18 cellular contexts compared by ENCODE assay signal in genomic region chr3:53883008-53883407, GRCh38. TPM values are rescaled to one million over a fixed set of nuclear protein-coding genes. Genes with fewer than 3 reads are reported as not detected.
A peak's percentile ranks its signal among the peaks of the same experiment; 100 is the strongest.
DNase-seq lines count a peak whose midpoint lies in the region; ATAC-seq and TF ChIP-seq lines count a peak whose summit lies in the region.
"Had no signal": no experiment of that assay in that cellular context is flagged by ENCODE, and none has a peak within 500 bp of the region (broad histone marks: within the 10 kb centered on the region; RNA-seq: fewer than 3 reads in every experiment).

No MANE protein-coding gene starts in this region.

- H3K4me1 ChIP-seq in CD8-positive, alpha-beta T cell (ENCODE audit: insufficient read depth, low read length) = peaks cover 39% of the 10 kb centered on the region
- peaks cover 10% of the 10 kb centered on the region for H3K4me1 ChIP-seq in HAP-1

- DNase-seq in activated CD4-positive, alpha-beta T cell treated with anti-CD3 and anti-CD28 coated beads for 36 hours = no peak
- DNase-seq in activated CD4-positive, alpha-beta T cell treated with anti-CD3 and anti-CD28 coated beads for 1 hour = no peak
- no peak for DNase-seq in CD8-positive, alpha-beta T cell
- DNase-seq in NCI-H345 treated with DMSO at 0.1 percent for 48 hours (lab: John Stamatoyannopoulos, UW; ENCODE audit: unreplicated experiment) (no peak), HAP-1 (ENCODE audit: low spot score in 2 of 2) (no peak)
- DNase-seq: amniotic stem cell; C1 segment of cervical spinal cord; NCI-H2081 treated with DMSO at 0.1 percent for 48 hours; NCI-H526 treated with DMSO at 0.1 percent for 48 hours; OCI-M1; pancreas; stimulated activated CD4-positive, alpha-beta T cell treated with anti-CD3 and anti-CD28 coated beads, Interleukin-4, amount 100 ng/mL, for 4 hours; upper lobe of left lung had no signal

- peaks cover 25% of the 10 kb centered on the region for H3K36me3 ChIP-seq in CD8-positive, alpha-beta T cell (ENCODE audit: insufficient read depth, low read length)
- H3K36me3 ChIP-seq in HAP-1 (replicated peaks) = peaks cover 41% of the 10 kb centered on the region

- H3K9me3 Mint-ChIP-seq in activated CD4-positive, alpha-beta T cell treated with anti-CD3 and anti-CD28 coated beads for 36 hours (ENCODE audit: low read depth) = no peaks in the 10 kb centered on the region
- H3K9me3 Mint-ChIP-seq in CD8-positive, alpha-beta T cell = no peaks in the 10 kb centered on the region
- H3K9me3 Mint-ChIP-seq in activated T-helper 17 cell treated with anti-CD3 and anti-CD28 coated beads, Interleukin-2, amount 50 U/mL, for 72 hours = no peaks in the 10 kb centered on the region
- no peaks in the 10 kb centered on the region for H3K9me3 Mint-ChIP-seq in nephron

- peak overlapping the region; percentile 100 for H3K4me3 Mint-ChIP-seq in activated CD4-positive, alpha-beta T cell treated with anti-CD3 and anti-CD28 coated beads for 36 hours
- H3K4me3 Mint-ChIP-seq in CD8-positive, alpha-beta T cell = peak overlapping the region; percentile 97
- H3K4me3 Mint-ChIP-seq in activated T-helper 17 cell treated with anti-CD3 and anti-CD28 coated beads, Interleukin-2, amount 50 U/mL, for 72 hours = peak overlapping the region; percentile 96
- peak overlapping the region; percentile 93 to 99 (median 96) for H3K4me3 Mint-ChIP-seq in nephron

- no peaks in the 10 kb centered on the region for H3K9me3 ChIP-seq in CD8-positive, alpha-beta T cell (ENCODE audit: low read length)
- no peaks in the 10 kb centered on the region for H3K9me3 ChIP-seq in HAP-1
- H3K9me3 ChIP-seq: pancreas, SJSA1, upper lobe of left lung had no signal

- TF ChIP-seq CTCF in CD8-positive, alpha-beta T cell (IDR thresholded peaks at IDR 0.05) = no peak
- no peak for TF ChIP-seq CTCF in nephron (IDR thresholded peaks at IDR 0.05; ENCODE audit: unreplicated experiment in 3 of 3)

- no peak overlapping the region for H3K4me3 ChIP-seq in CD8-positive, alpha-beta T cell (ENCODE audit: low read depth, low read length)
- no peak overlapping the region for H3K4me3 ChIP-seq in HAP-1

- no peaks in the 10 kb centered on the region for H3K27me3 ChIP-seq in CD8-positive, alpha-beta T cell (ENCODE audit: insufficient read depth, low read length)
- no peaks in the 10 kb centered on the region for H3K27me3 ChIP-seq in HAP-1 (ENCODE audit: low read depth)
- H3K27me3 ChIP-seq: pancreas, SJSA1, upper lobe of left lung had no signal

- POLR2A ChIA-PET in activated CD4-positive, alpha-beta T cell treated with anti-CD3 and anti-CD28 coated beads for 36 hours (lab: Charles Lee) = no interaction called here
- POLR2A ChIA-PET in CD8-positive, alpha-beta T cell (lab: Charles Lee) = interaction anchor here (4.6 kb wide), 1 partner anchor 8 kb away, joined by 39 read pairs; the partner anchor contains the start of gene SELENOK

- H3K27me3 Mint-ChIP-seq in activated CD4-positive, alpha-beta T cell treated with anti-CD3 and anti-CD28 coated beads for 36 hours = no peaks in the 10 kb centered on the region
- no peaks in the 10 kb centered on the region for H3K27me3 Mint-ChIP-seq in CD8-positive, alpha-beta T cell (ENCODE audit: low read depth)
- H3K27me3 Mint-ChIP-seq in activated T-helper 17 cell treated with anti-CD3 and anti-CD28 coated beads, Interleukin-2, amount 50 U/mL, for 72 hours = no peaks in the 10 kb centered on the region
- no peaks in the 10 kb centered on the region for H3K27me3 Mint-ChIP-seq in nephron (ENCODE audit: low read depth)

- in situ Hi-C loops in HAP-1 (cut with MboI; ENCODE audit: low sequenced_read_pairs) = no loop called here

- no peak overlapping the region for H3K27ac ChIP-seq in CD8-positive, alpha-beta T cell (ENCODE audit: low read depth, low read length)

- no peak for ATAC-seq in activated CD4-positive, alpha-beta T cell treated with anti-CD3 and anti-CD28 coated beads for 36 hours
- no peak for ATAC-seq in CD8-positive, alpha-beta T cell
- ATAC-seq in activated T-helper 17 cell treated with anti-CD3 and anti-CD28 coated beads, Interleukin-2, amount 50 U/mL, for 72 hours (replicated peaks) = no peak
- ATAC-seq in HG03097 (IDR thresholded peaks at IDR 0.05; ENCODE audit: low FRiP score, unreplicated experiment) = no peak

- CTCF ChIA-PET in activated CD4-positive, alpha-beta T cell treated with anti-CD3 and anti-CD28 coated beads for 36 hours (lab: Charles Lee) = no interaction called here
- CTCF ChIA-PET in CD8-positive, alpha-beta T cell (lab: Charles Lee) = interaction anchor here (1.2 kb wide), 1 partner anchor 9 kb away, joined by 4 read pairs; the partner anchor contains the start of gene SELENOK

- H3K4me1 Mint-ChIP-seq in activated CD4-positive, alpha-beta T cell treated with anti-CD3 and anti-CD28 coated beads for 36 hours = peaks cover 31% of the 10 kb centered on the region
- H3K4me1 Mint-ChIP-seq in CD8-positive, alpha-beta T cell (ENCODE audit: low read depth) = peaks cover 45% of the 10 kb centered on the region
- H3K4me1 Mint-ChIP-seq in activated T-helper 17 cell treated with anti-CD3 and anti-CD28 coated beads, Interleukin-2, amount 50 U/mL, for 72 hours = peaks cover 18% of the 10 kb centered on the region
- H3K4me1 Mint-ChIP-seq in nephron = peaks cover 24% of the 10 kb centered on the region

- intact Hi-C loops in activated CD4-positive, alpha-beta T cell treated with anti-CD3 and anti-CD28 coated beads for 36 hours (cut with DNase I, micrococcal nuclease) = loop anchor here in 1 of 2 experiments (2.0 to 10.0 kb wide), 5 partner anchors 536 to 1198 kb away; partner anchors contain the start of genes DCP1A, GNL3, PBRM1 and RFT1
- intact Hi-C loops in CD8-positive, alpha-beta T cell (cut with DNase I, micrococcal nuclease) = loop anchor here (2.0 to 10.0 kb wide), 2 partner anchors 536 to 1198 kb away; partner anchors contain the start of genes DCP1A (in 1 of the 2), GNL3 (in 1 of the 2) and PBRM1 (in 1 of the 2)

- peaks cover 33% of the 10 kb centered on the region for H3K36me3 Mint-ChIP-seq in activated CD4-positive, alpha-beta T cell treated with anti-CD3 and anti-CD28 coated beads for 36 hours (ENCODE audit: low read depth)
- peaks cover 63% of the 10 kb centered on the region for H3K36me3 Mint-ChIP-seq in CD8-positive, alpha-beta T cell
- peaks cover 76% of the 10 kb centered on the region for H3K36me3 Mint-ChIP-seq in activated T-helper 17 cell treated with anti-CD3 and anti-CD28 coated beads, Interleukin-2, amount 50 U/mL, for 72 hours (ENCODE audit: low read depth)
- peaks cover 40% of the 10 kb centered on the region for H3K36me3 Mint-ChIP-seq in nephron (ENCODE audit: low read depth)

- H3K27ac Mint-ChIP-seq in activated CD4-positive, alpha-beta T cell treated with anti-CD3 and anti-CD28 coated beads for 36 hours = peak overlapping the region; percentile 99
- H3K27ac Mint-ChIP-seq in CD8-positive, alpha-beta T cell = peak overlapping the region; percentile 97
- H3K27ac Mint-ChIP-seq in activated T-helper 17 cell treated with anti-CD3 and anti-CD28 coated beads, Interleukin-2, amount 50 U/mL, for 72 hours = peak overlapping the region; percentile 99
- H3K27ac Mint-ChIP-seq in nephron = peak overlapping the region; percentile 90 to 98 (median 98)

RNA-seq across cellular contexts. Expression of gene ACTR8, which starts 1.1 kb away (rescaled TPM):
- 10 to 100 TPM; 26.0 to 28.9 TPM for total RNA-seq in activated CD4-positive, alpha-beta T cell treated with anti-CD3 and anti-CD28 coated beads for 36 hours
- 10 to 100 TPM; 20.3 to 23.7 TPM for total RNA-seq in CD8-positive, alpha-beta T cell
- 10 to 100 TPM; 26.6 to 30.8 TPM for total RNA-seq in activated T-helper 17 cell treated with anti-CD3 and anti-CD28 coated beads, Interleukin-2, amount 50 U/mL, for 72 hours

RNA-seq across cellular contexts. Expression of gene SELENOK, which starts 8.7 kb away (rescaled TPM):
- total RNA-seq in activated CD4-positive, alpha-beta T cell treated with anti-CD3 and anti-CD28 coated beads for 36 hours = 10 to 100 TPM; 31.6 to 45.1 TPM
- 100 to 1,000 TPM; 185 to 187 TPM for total RNA-seq in CD8-positive, alpha-beta T cell
- total RNA-seq in activated T-helper 17 cell treated with anti-CD3 and anti-CD28 coated beads, Interleukin-2, amount 50 U/mL, for 72 hours = 10 to 100 TPM; 37.0 to 55.9 TPM

RNA-seq across cellular contexts. Expression of gene IL17RB, which starts 36.6 kb away (rescaled TPM):
- total RNA-seq in activated CD4-positive, alpha-beta T cell treated with anti-CD3 and anti-CD28 coated beads for 36 hours = under 1 TPM; 0.33 to 0.69 TPM
- not detected for total RNA-seq in CD8-positive, alpha-beta T cell
- 1 to 10 TPM; 1.8 to 2.6 TPM for total RNA-seq in activated T-helper 17 cell treated with anti-CD3 and anti-CD28 coated beads, Interleukin-2, amount 50 U/mL, for 72 hours
- total RNA-seq: A172, SJSA1 had no signal

RNA-seq across cellular contexts. Expression of gene CHDH, which starts 36.8 kb away (rescaled TPM):
- under 1 TPM; 0.30 to 0.55 TPM for total RNA-seq in activated CD4-positive, alpha-beta T cell treated with anti-CD3 and anti-CD28 coated beads for 36 hours
- not detected for total RNA-seq in CD8-positive, alpha-beta T cell
- 1 to 10 TPM; 1.1 TPM for total RNA-seq in activated T-helper 17 cell treated with anti-CD3 and anti-CD28 coated beads, Interleukin-2, amount 50 U/mL, for 72 hours
- total RNA-seq: SJSA1 had no signal
